In the genomic region with DNA sequence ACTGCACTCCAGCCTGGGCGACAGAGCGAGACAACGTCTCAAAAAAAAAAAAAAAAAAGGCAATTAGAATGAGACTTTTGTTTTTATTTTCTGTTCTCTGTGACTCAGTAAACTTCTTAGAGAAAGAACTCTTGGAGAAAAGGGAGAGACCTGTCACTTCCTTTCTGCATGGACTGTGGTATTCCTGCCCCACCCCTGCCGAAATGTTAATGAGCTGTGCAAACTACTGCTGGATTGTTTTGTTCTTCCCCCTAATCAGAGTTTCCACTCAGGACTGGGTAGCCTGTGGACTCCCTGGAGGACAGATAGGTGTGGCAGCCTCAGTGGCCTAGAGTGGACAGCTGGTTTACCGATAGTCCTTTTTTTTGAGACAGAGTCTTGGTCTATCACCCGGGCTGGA, we compare ENCODE assay signal across 20 cellular contexts. TPM values are rescaled to one million over a fixed set of nuclear protein-coding genes. Genes with fewer than 3 reads are reported as not detected.
DNase-seq lines count a peak whose midpoint lies in the region; ATAC-seq, FAIRE-seq and TF ChIP-seq lines count a peak whose summit lies in the region.
"Had no signal": no experiment of that assay in that cellular context is flagged by ENCODE, and none has a peak within 500 bp of the region (broad histone marks: within the 10 kb centered on the region; RNA-seq: fewer than 3 reads in every experiment).

No MANE protein-coding gene starts in this region.

- ATAC-seq in GM21737 (IDR thresholded peaks at IDR 0.05; ENCODE audit: unreplicated experiment) (no peak), HG03045 (IDR thresholded peaks at IDR 0.05; ENCODE audit: unreplicated experiment) (no peak)
- ATAC-seq: HCT116 had no signal

- H3K4me3 ChIP-seq in BLaER1 = no peak overlapping the region
- H3K4me3 ChIP-seq in endothelial cell of umbilical vein (replicated peaks in 1 of 3; ENCODE audit: insufficient read depth in 1 of 3, low read depth in 1 of 3, low read length in 3 of 3) = no peak overlapping the region
- no peak overlapping the region for H3K4me3 ChIP-seq in neutrophil (ENCODE audit: low read depth in 1 of 2, low read length in 1 of 2)
- H3K4me3 ChIP-seq: coronary artery, neural progenitor cell had no signal

- TF ChIP-seq CTCF in endothelial cell of umbilical vein (IDR thresholded peaks at IDR 0.05; ENCODE audit: extremely low read depth in 1 of 2, insufficient read depth in 1 of 2, low read depth in 1 of 2, low read length in 2 of 2) (no peak), neutrophil (IDR thresholded peaks at IDR 0.05) (no peak)

- peak overlapping the region; percentile 90 for H2AFZ ChIP-seq in endothelial cell of umbilical vein (ENCODE audit: low read depth, low read length)
- H2AFZ ChIP-seq: neural progenitor cell had no signal

- H4K20me1 ChIP-seq in BLaER1 = peaks cover 27% of the 10 kb centered on the region; the same call in 1 of the 2 replicates
- H4K20me1 ChIP-seq in endothelial cell of umbilical vein (replicated peaks; ENCODE audit: control insufficient read depth, extremely low read depth, insufficient read depth, low read length) = no peaks in the 10 kb centered on the region

- no peaks in the 10 kb centered on the region for H3K9me1 ChIP-seq in endothelial cell of umbilical vein (replicated peaks; ENCODE audit: control insufficient read depth, extremely low read depth, insufficient read depth, low read length)

- in situ Hi-C loops in KBM-7 (cut with MboI; ENCODE audit: low pct_unique_long_range_greater_than_20kb, low sequenced_read_pairs) = no loop called here

- H3K27ac ChIP-seq in BLaER1 (0 out of 2 replicates have a peak overlapping the region, but pooled peaks have one; percentile 37), endothelial cell of umbilical vein (ENCODE audit: insufficient read depth, low read depth, low read length) (no peak overlapping the region), neutrophil (peak overlapping the region; percentile 39)
- H3K27ac ChIP-seq: epithelial cell of prostate, neural progenitor cell had no signal

- dilution Hi-C loops in endothelial cell of umbilical vein (cut with MboI; ENCODE audit: extremely low pct_ligation_motif_present, low sequenced_read_pairs) = no loop called here

- H3K9ac ChIP-seq in BLaER1 (no peak overlapping the region), endothelial cell of umbilical vein (replicated peaks; ENCODE audit: extremely low read depth, insufficient read depth, low read length) (no peak overlapping the region)
- H3K9ac ChIP-seq: neural progenitor cell had no signal

- FAIRE-seq in endothelial cell of umbilical vein (lab: Jason Lieb, UNC) = no peak
- FAIRE-seq: keratinocyte had no signal

- TF ChIP-seq POLR2A in endothelial cell of umbilical vein (IDR thresholded peaks at IDR 0.05; ENCODE audit: low read depth, low read length) = no peak

- DNase-seq in KBM-7 (peak; percentile 32), endothelial cell of umbilical vein (ENCODE audit: low read depth, low spot score) (no peak), NCI-H1694 treated with DMSO at 0.1 percent for 48 hours (lab: John Stamatoyannopoulos, UW) (no peak), NCI-H446 (lab: John Stamatoyannopoulos, UW) (no peak)
- DNase-seq: activated CD4-positive, alpha-beta T cell treated with anti-CD3 and anti-CD28 coated beads, Interleukin-2, amount 10 ng/mL, durations not matched to agents 7 days and 5 days; activated naive CD4-positive, alpha-beta T cell treated with anti-CD3 and anti-CD28 coated beads for 36 hours; activated T-cell treated with anti-CD3 and anti-CD28 coated beads for 4 hours; Calu3; NCI-H187; SHP77; stimulated activated CD4-positive, alpha-beta T cell treated with anti-CD3 and anti-CD28 coated beads, Interleukin-1b, Interleukin-23, amount 100 ng/mL, for 48 hours had no signal

- H3K9me3 ChIP-seq in BLaER1 (peaks cover 5% of the 10 kb centered on the region; the same call in 1 of the 2 replicates), endothelial cell of umbilical vein (replicated peaks; ENCODE audit: control insufficient read depth, insufficient read depth, low read length) (no peaks in the 10 kb centered on the region), neutrophil (no peaks in the 10 kb centered on the region)

- intact Hi-C loops in endothelial cell of umbilical vein (cut with micrococcal nuclease) = no loop called here

- H3K79me2 ChIP-seq in endothelial cell of umbilical vein (ENCODE audit: control insufficient read depth, insufficient read depth, low read length) = no peaks in the 10 kb centered on the region

- no TSS peak for BruUV-seq in endothelial cell of umbilical vein (replicated peaks; lab: Mats Ljungman, UMichigan)

- H3K4me2 ChIP-seq in BLaER1 (peak overlapping the region; percentile 48), endothelial cell of umbilical vein (ENCODE audit: insufficient read depth, low read length) (peak overlapping the region; percentile 55)
- H3K4me2 ChIP-seq: neural progenitor cell had no signal

- H3K4me1 ChIP-seq in BLaER1 (peaks cover 77% of the 10 kb centered on the region), endothelial cell of umbilical vein (ENCODE audit: control insufficient read depth, extremely low read depth, insufficient read depth, low read length) (peaks cover 6% of the 10 kb centered on the region), neutrophil (ENCODE audit: control insufficient read depth in 1 of 2, insufficient read depth in 1 of 2, low read depth in 1 of 2, low read length in 1 of 2) (peaks cover 14 to 30% of the 10 kb centered on the region in 2 experiments)
- H3K4me1 ChIP-seq: neural progenitor cell had no signal

- POLR2A ChIA-PET in endothelial cell of umbilical vein (lab: Charles Lee) = interaction anchor here (0.8 kb wide), 1 partner anchor 23 kb away, joined by 5 read pairs; no protein-coding TSS in a partner anchor

- CTCF ChIA-PET in endothelial cell of umbilical vein (lab: Charles Lee) = interaction anchor here (0.7 to 1.3 kb wide), 5 partner anchors 10 to 135 kb away, joined by 3 to 5 read pairs (median 3); no protein-coding TSS in a partner anchor

- no peaks in the 10 kb centered on the region for H3K27me3 ChIP-seq in BLaER1
- no peaks in the 10 kb centered on the region for H3K27me3 ChIP-seq in endothelial cell of umbilical vein (ENCODE audit: control insufficient read depth in 2 of 2, insufficient read depth in 2 of 2, low read length in 2 of 2)
- no peaks in the 10 kb centered on the region for H3K27me3 ChIP-seq in neutrophil
- H3K27me3 ChIP-seq: neural progenitor cell had no signal

- peaks cover 14% of the 10 kb centered on the region for H3K36me3 ChIP-seq in BLaER1
- H3K36me3 ChIP-seq in endothelial cell of umbilical vein (ENCODE audit: control insufficient read depth in 2 of 2, extremely low read depth in 1 of 2, insufficient read depth in 2 of 2, low read length in 2 of 2) = peaks cover 0 to 2% of the 10 kb centered on the region in 2 experiments
- no peaks in the 10 kb centered on the region for H3K36me3 ChIP-seq in neutrophil
- H3K36me3 ChIP-seq: neural progenitor cell had no signal

RNA-seq across cellular contexts. Expression of gene FAM234A, which starts 7.2 kb away (rescaled TPM):
- 70.4 and 73.1 TPM in 2 replicates for total RNA-seq in endothelial cell of umbilical vein
- polyA plus RNA-seq in endothelial cell of umbilical vein = 89.4 and 98.8 TPM in 2 replicates
- 56.9 and 73.3 TPM in 2 replicates for polyA plus RNA-seq in endothelial cell of umbilical vein (2011; cell fraction: cytosol; rRNA removed)
- 57.0 and 57.5 TPM in 2 replicates for polyA plus RNA-seq in endothelial cell of umbilical vein (2011; cell fraction: nucleus; rRNA removed)
- polyA plus RNA-seq in endothelial cell of umbilical vein (2012) = 60.9 and 110 TPM in 2 replicates
- 32.8 and 34.2 TPM in 2 replicates for polyA minus RNA-seq in endothelial cell of umbilical vein
- polyA minus RNA-seq in endothelial cell of umbilical vein (2011; cell fraction: cytosol; rRNA and poly(A)+ RNA removed) = 14.5 TPM
- polyA minus RNA-seq in endothelial cell of umbilical vein (2011; cell fraction: nucleus; rRNA and poly(A)+ RNA removed) = 13.1 and 16.7 TPM in 2 replicates

RNA-seq across cellular contexts. Expression of gene LUC7L, which starts 12.6 kb away (rescaled TPM):
- total RNA-seq in endothelial cell of umbilical vein = 86.6 and 94.7 TPM in 2 replicates
- 57.6 and 75.4 TPM in 2 replicates for polyA plus RNA-seq in endothelial cell of umbilical vein
- 28.6 and 34.7 TPM in 2 replicates for polyA plus RNA-seq in endothelial cell of umbilical vein (2011; cell fraction: cytosol; rRNA removed)
- 302 and 431 TPM in 2 replicates for polyA plus RNA-seq in endothelial cell of umbilical vein (2011; cell fraction: nucleus; rRNA removed)
- polyA plus RNA-seq in endothelial cell of umbilical vein (2012) = 60.0 and 67.6 TPM in 2 replicates
- polyA minus RNA-seq in endothelial cell of umbilical vein = 40.6 and 40.9 TPM in 2 replicates
- polyA minus RNA-seq in endothelial cell of umbilical vein (2011; cell fraction: cytosol; rRNA and poly(A)+ RNA removed) = 12.4 TPM
- polyA minus RNA-seq in endothelial cell of umbilical vein (2011; cell fraction: nucleus; rRNA and poly(A)+ RNA removed) = 98.2 and 126 TPM in 2 replicates

RNA-seq across cellular contexts. Expression of gene RGS11, which starts 33.9 kb away (rescaled TPM):
- total RNA-seq in endothelial cell of umbilical vein = 3.0 and 5.5 TPM in 2 replicates
- 4.9 and 7.2 TPM in 2 replicates for polyA plus RNA-seq in endothelial cell of umbilical vein
- 0.71 and 1.4 TPM in 2 replicates for polyA plus RNA-seq in endothelial cell of umbilical vein (2011; cell fraction: cytosol; rRNA removed)
- 29.7 and 37.3 TPM in 2 replicates for polyA plus RNA-seq in endothelial cell of umbilical vein (2011; cell fraction: nucleus; rRNA removed)
- 5.6 and 15.6 TPM in 2 replicates for polyA plus RNA-seq in endothelial cell of umbilical vein (2012)
- 1.7 and 3.1 TPM in 2 replicates for polyA minus RNA-seq in endothelial cell of umbilical vein
- not detected for polyA minus RNA-seq in endothelial cell of umbilical vein (2011; cell fraction: cytosol; rRNA and poly(A)+ RNA removed)
- 3.5 and 5.0 TPM in 2 replicates for polyA minus RNA-seq in endothelial cell of umbilical vein (2011; cell fraction: nucleus; rRNA and poly(A)+ RNA removed)
- total RNA-seq: activated CD4-positive, alpha-beta T cell treated with anti-CD3 and anti-CD28 coated beads, Interleukin-2, amount 10 ng/mL, durations not matched to agents 7 days and 5 days had no signal
- polyA plus RNA-seq: keratinocyte had no signal

RNA-seq across cellular contexts. Expression of gene ARHGDIG, which starts 38.5 kb away (rescaled TPM):
- 0.93 and 1.9 TPM in 2 replicates for total RNA-seq in endothelial cell of umbilical vein
- polyA plus RNA-seq in endothelial cell of umbilical vein = 2.2 and 3.8 TPM in 2 replicates
- 1.0 and 1.4 TPM in 2 replicates for polyA plus RNA-seq in endothelial cell of umbilical vein (2011; cell fraction: cytosol; rRNA removed)
- 3.8 TPM in 2 replicates for polyA plus RNA-seq in endothelial cell of umbilical vein (2011; cell fraction: nucleus; rRNA removed)
- 5.3 and 13.2 TPM in 2 replicates for polyA plus RNA-seq in endothelial cell of umbilical vein (2012)
- 0.56 and 0.57 TPM in 2 replicates for polyA minus RNA-seq in endothelial cell of umbilical vein
- polyA minus RNA-seq in endothelial cell of umbilical vein (2011; cell fraction: cytosol; rRNA and poly(A)+ RNA removed) = not detected
- polyA minus RNA-seq in endothelial cell of umbilical vein (2011; cell fraction: nucleus; rRNA and poly(A)+ RNA removed) = 0.77 and 0.91 TPM in 2 replicates
- total RNA-seq: activated CD4-positive, alpha-beta T cell treated with anti-CD3 and anti-CD28 coated beads, Interleukin-2, amount 10 ng/mL, durations not matched to agents 7 days and 5 days; activated naive CD4-positive, alpha-beta T cell treated with anti-CD3 and anti-CD28 coated beads for 36 hours; Calu3 had no signal

RNA-seq across cellular contexts. Expression of gene PDIA2, which starts 41.1 kb away (rescaled TPM):
- total RNA-seq in endothelial cell of umbilical vein = 0.99 TPM in 1 of 2 replicates, not detected in the other
- 0.63 and 0.75 TPM in 2 replicates for polyA plus RNA-seq in endothelial cell of umbilical vein
- polyA plus RNA-seq in endothelial cell of umbilical vein (2011; cell fraction: cytosol; rRNA removed) = 0.06 TPM in 1 of 2 replicates, not detected in the other
- polyA plus RNA-seq in endothelial cell of umbilical vein (2011; cell fraction: nucleus; rRNA removed) = 3.1 and 4.8 TPM in 2 replicates
- polyA plus RNA-seq in endothelial cell of umbilical vein (2012) = 1.6 and 3.9 TPM in 2 replicates
- not detected in 2 replicates for polyA minus RNA-seq in endothelial cell of umbilical vein
- polyA minus RNA-seq in endothelial cell of umbilical vein (2011; cell fraction: cytosol; rRNA and poly(A)+ RNA removed) = not detected
- polyA minus RNA-seq in endothelial cell of umbilical vein (2011; cell fraction: nucleus; rRNA and poly(A)+ RNA removed) = 0.29 TPM in 1 of 2 replicates, not detected in the other
- total RNA-seq: activated CD4-positive, alpha-beta T cell treated with anti-CD3 and anti-CD28 coated beads, Interleukin-2, amount 10 ng/mL, durations not matched to agents 7 days and 5 days; activated naive CD4-positive, alpha-beta T cell treated with anti-CD3 and anti-CD28 coated beads for 36 hours; Calu3 had no signal
